In genomic region chr18:79204889-79205807, GRCh38 we compare ENCODE assay signal across 25 cellular contexts.
"Had no signal": no experiment of that assay in that cellular context is flagged by ENCODE, and none has a peak within 500 bp of the region (broad histone marks: within the 10 kb centered on the region; RNA-seq: fewer than 3 reads in every experiment).

No MANE protein-coding gene starts in this region.

- H3K4me1 ChIP-seq: colonic mucosa, esophagus squamous epithelium, gastrocnemius medialis, lower lobe of right lung had no signal

- H3K27ac ChIP-seq: colonic mucosa, epithelial cell of prostate, esophagus squamous epithelium, gastrocnemius medialis, heart right ventricle, left ventricle myocardium inferior, lower lobe of right lung had no signal

- H3K9me3 Mint-ChIP-seq: dendritic cell treated with granulocyte-macrophage colony-stimulating factor and Interleukin-4, amounts not matched to agents 40 ng/mL and 50 ng/mL, for 4 days; effector memory CD8-positive, alpha-beta T cell; naive B cell had no signal

- H3K4me3 Mint-ChIP-seq: dendritic cell treated with granulocyte-macrophage colony-stimulating factor and Interleukin-4, amounts not matched to agents 40 ng/mL and 50 ng/mL, for 4 days; effector memory CD8-positive, alpha-beta T cell; endodermal cell; mesothelial cell of epicardium; naive B cell had no signal

- H3K36me3 ChIP-seq: colonic mucosa had no signal

- FAIRE-seq: endometrium, islet of Langerhans, keratinocyte had no signal

- H3K27me3 Mint-ChIP-seq: dendritic cell treated with granulocyte-macrophage colony-stimulating factor and Interleukin-4, amounts not matched to agents 40 ng/mL and 50 ng/mL, for 4 days; effector memory CD8-positive, alpha-beta T cell; naive B cell had no signal

- H3K4me1 Mint-ChIP-seq: endodermal cell, mesothelial cell of epicardium had no signal

- H3K4me3 ChIP-seq: colonic mucosa, esophagus squamous epithelium, gastrocnemius medialis, heart right ventricle, left ventricle myocardium inferior, lower lobe of right lung, mucosa of descending colon had no signal

- H3K27ac Mint-ChIP-seq: dendritic cell treated with granulocyte-macrophage colony-stimulating factor and Interleukin-4, amounts not matched to agents 40 ng/mL and 50 ng/mL, for 4 days; effector memory CD8-positive, alpha-beta T cell; endodermal cell; mesothelial cell of epicardium had no signal

- DNase-seq: colonic mucosa; cortex of kidney; effector CD8-positive, alpha-beta T cell; effector memory CD8-positive, alpha-beta T cell; endodermal cell; erythroblast; esophagus squamous epithelium; foreskin fibroblast; gastrocnemius medialis; glutamatergic neuron; head of caudate nucleus; heart right ventricle; hippocampal formation; left cardiac atrium; left ventricle myocardium inferior; lower lobe of right lung; mucosa of descending colon; naive B cell had no signal

- ATAC-seq: effector memory CD8-positive, alpha-beta T cell; esophagus mucosa; gastrocnemius medialis; heart right ventricle; left cardiac atrium; lower lobe of right lung; mucosa of descending colon had no signal

- H3K9me3 ChIP-seq: colonic mucosa, esophagus squamous epithelium, gastrocnemius medialis, heart right ventricle, left ventricle myocardium inferior, lower lobe of right lung, mucosa of descending colon had no signal

- H3K27me3 ChIP-seq: colonic mucosa, esophagus squamous epithelium, gastrocnemius medialis, heart right ventricle had no signal
